ENCODE assay signal across 26 cellular contexts in the genomic region with DNA sequence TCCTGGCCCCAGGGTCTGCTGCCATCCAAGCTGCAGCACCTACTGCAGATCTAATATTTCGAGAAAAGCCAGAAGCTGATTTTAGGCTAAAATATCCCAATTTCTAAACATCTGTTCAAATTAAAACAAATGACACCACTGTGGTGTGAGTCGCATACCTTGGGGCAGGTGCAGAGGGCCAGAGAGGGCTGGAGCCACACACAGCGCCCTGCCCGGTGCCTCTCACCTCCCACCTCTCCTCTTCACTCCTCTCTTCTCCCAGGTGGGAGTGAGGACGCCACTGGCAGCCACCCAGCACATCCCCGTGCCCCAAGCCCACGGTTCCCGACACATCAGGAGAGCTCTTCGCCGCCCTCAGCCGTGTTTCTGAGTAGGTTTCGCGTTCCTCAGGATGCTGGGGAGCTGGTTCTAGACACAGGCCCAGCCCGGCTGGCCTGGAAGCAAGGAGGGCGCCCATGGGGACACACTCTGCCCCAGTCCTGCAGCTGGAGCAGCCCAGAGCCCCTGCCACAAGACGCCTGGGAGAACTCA. TPM values are rescaled to one million over a fixed set of nuclear protein-coding genes. Genes with fewer than 3 reads are reported as not detected.
DNase-seq lines count a peak whose midpoint lies in the region; ATAC-seq and TF ChIP-seq lines count a peak whose summit lies in the region.
"Had no signal": no experiment of that assay in that cellular context is flagged by ENCODE, and none has a peak within 500 bp of the region (broad histone marks: within the 10 kb centered on the region; RNA-seq: fewer than 3 reads in every experiment).

No MANE protein-coding gene starts in this region.

- peaks cover 12% of the 10 kb centered on the region for H3K36me3 Mint-ChIP-seq in activated CD4-positive, alpha-beta T cell treated with anti-CD3 and anti-CD28 coated beads, Interleukin-2, amount 10 ng/mL, durations not matched to agents 7 days and 5 days (ENCODE audit: low read depth)
- peaks cover 11% of the 10 kb centered on the region for H3K36me3 Mint-ChIP-seq in memory B cell

- H3K27me3 Mint-ChIP-seq in activated CD4-positive, alpha-beta T cell treated with anti-CD3 and anti-CD28 coated beads, Interleukin-2, amount 10 ng/mL, durations not matched to agents 7 days and 5 days, result no peaks in the 10 kb centered on the region
- no peaks in the 10 kb centered on the region for H3K27me3 Mint-ChIP-seq in stimulated activated naive CD8-positive, alpha-beta T cell treated with anti-CD3 and anti-CD28 coated beads, Interleukin-15, amount 100 ng/mL, for 72 hours
- no peaks in the 10 kb centered on the region for H3K27me3 Mint-ChIP-seq in memory B cell
- H3K27me3 Mint-ChIP-seq: type B pancreatic cell had no signal

- H3K4me3 Mint-ChIP-seq in activated CD4-positive, alpha-beta T cell treated with anti-CD3 and anti-CD28 coated beads, Interleukin-2, amount 10 ng/mL, durations not matched to agents 7 days and 5 days, result peak overlapping the region; percentile 70
- peak overlapping the region; percentile 22 to 25 for H3K4me3 Mint-ChIP-seq in stimulated activated naive CD8-positive, alpha-beta T cell treated with anti-CD3 and anti-CD28 coated beads, Interleukin-15, amount 100 ng/mL, for 72 hours
- H3K4me3 Mint-ChIP-seq in memory B cell, result peak overlapping the region; percentile 56
- H3K4me3 Mint-ChIP-seq: activated T-cell treated with anti-CD3 and anti-CD28 coated beads, Interleukin-2, amount 50 U/mL, for 4 hours; CD14-positive monocyte had no signal

- CTCF ChIA-PET in activated CD4-positive, alpha-beta T cell treated with anti-CD3 and anti-CD28 coated beads, Interleukin-2, amount 10 ng/mL, durations not matched to agents 7 days and 5 days (lab: Charles Lee), result interaction anchor here (0.6 to 1.0 kb wide), 3 partner anchors 22 to 570 kb away, joined by 3 to 8 read pairs (median 3); a partner anchor contains a TSS

- H3K4me1 Mint-ChIP-seq in activated CD4-positive, alpha-beta T cell treated with anti-CD3 and anti-CD28 coated beads, Interleukin-2, amount 10 ng/mL, durations not matched to agents 7 days and 5 days, result peaks cover 51% of the 10 kb centered on the region
- peaks cover 50% of the 10 kb centered on the region for H3K4me1 Mint-ChIP-seq in stimulated activated naive CD8-positive, alpha-beta T cell treated with anti-CD3 and anti-CD28 coated beads, Interleukin-15, amount 100 ng/mL, for 72 hours
- H3K4me1 Mint-ChIP-seq in memory B cell, result peaks cover 29% of the 10 kb centered on the region

- POLR2A ChIA-PET in activated CD4-positive, alpha-beta T cell treated with anti-CD3 and anti-CD28 coated beads, Interleukin-2, amount 10 ng/mL, durations not matched to agents 7 days and 5 days (lab: Charles Lee), result no interaction called here

- no peak for TF ChIP-seq CTCF in GM10266 (IDR thresholded peaks at IDR 0.05; ENCODE audit: control insufficient read depth, insufficient read depth, low read depth, missing control alignments)

- no peak for DNase-seq in activated CD4-positive, alpha-beta T cell treated with anti-CD3 and anti-CD28 coated beads, Interleukin-2, amount 10 ng/mL, durations not matched to agents 7 days and 5 days
- DNase-seq in activated CD4-positive, alpha-beta T cell treated with anti-CD3 and anti-CD28 coated beads for 1 hour, result no peak
- DNase-seq in stimulated activated naive CD8-positive, alpha-beta T cell treated with anti-CD3 and anti-CD28 coated beads, Interleukin-15, amount 100 ng/mL, for 72 hours, result no peak
- DNase-seq in stimulated activated naive CD8-positive, alpha-beta T cell treated with anti-CD3 and anti-CD28 coated beads, Interleukin-15, Interleukin-2, amounts not matched to agents 100 U/mL and 50 U/mL, for 24 hours, result no peak
- DNase-seq in memory B cell (ENCODE audit: low spot score in 2 of 2) (no peak), GM10266 (ENCODE audit: extremely low spot score) (no peak), NCI-H146 (lab: John Stamatoyannopoulos, UW) (no peak), NOMO-1 treated with DMSO at 0.1 percent for 48 hours (lab: John Stamatoyannopoulos, UW; ENCODE audit: unreplicated experiment) (no peak)
- DNase-seq: activated CD8-positive, alpha-beta memory T cell treated with anti-CD3 and anti-CD28 coated beads for 24 hours; activated T-cell treated with anti-CD3 and anti-CD28 coated beads, Interleukin-2, amount 50 U/mL, for 4 hours; adrenal gland; colonic mucosa; DMS153; esophagus squamous epithelium; gastrocnemius medialis; hippocampal formation; lower lobe of right lung; NCI-H1048; NCI-H1930; NCI-H226; NCI-H774; OCI-M1; Right ventricle myocardium superior; stimulated activated CD4-positive, alpha-beta T cell treated with anti-CD3 and anti-CD28 coated beads, Interleukin-4, amount 100 ng/mL, for 4 hours had no signal

- peak overlapping the region; percentile 51 for H3K27ac Mint-ChIP-seq in activated CD4-positive, alpha-beta T cell treated with anti-CD3 and anti-CD28 coated beads, Interleukin-2, amount 10 ng/mL, durations not matched to agents 7 days and 5 days
- no peak overlapping the region for H3K27ac Mint-ChIP-seq in stimulated activated naive CD8-positive, alpha-beta T cell treated with anti-CD3 and anti-CD28 coated beads, Interleukin-15, amount 100 ng/mL, for 72 hours
- H3K27ac Mint-ChIP-seq in memory B cell, result no peak overlapping the region
- H3K27ac Mint-ChIP-seq: type B pancreatic cell had no signal

- ATAC-seq in stimulated activated naive CD8-positive, alpha-beta T cell treated with anti-CD3 and anti-CD28 coated beads, Interleukin-15, amount 100 ng/mL, for 72 hours, result no peak
- no peak for ATAC-seq in stimulated activated naive CD8-positive, alpha-beta T cell treated with anti-CD3 and anti-CD28 coated beads, Interleukin-15, Interleukin-2, amounts not matched to agents 100 U/mL and 50 U/mL, for 24 hours
- no peak for ATAC-seq in memory B cell (ENCODE audit: low read depth)
- ATAC-seq: activated T-cell treated with anti-CD3 and anti-CD28 coated beads, Interleukin-2, amount 50 U/mL, for 4 hours; gastrocnemius medialis; lower lobe of right lung had no signal

- no peaks in the 10 kb centered on the region for H3K9me3 Mint-ChIP-seq in activated CD4-positive, alpha-beta T cell treated with anti-CD3 and anti-CD28 coated beads, Interleukin-2, amount 10 ng/mL, durations not matched to agents 7 days and 5 days
- H3K9me3 Mint-ChIP-seq in stimulated activated naive CD8-positive, alpha-beta T cell treated with anti-CD3 and anti-CD28 coated beads, Interleukin-15, amount 100 ng/mL, for 72 hours, result peaks cover 0 to 13% of the 10 kb centered on the region in 2 donors
- H3K9me3 Mint-ChIP-seq in memory B cell, result no peaks in the 10 kb centered on the region
- H3K9me3 Mint-ChIP-seq: type B pancreatic cell had no signal

RNA-seq across cellular contexts. Expression of a gene that starts 21.4 kb away (rescaled TPM):
- total RNA-seq in activated CD4-positive, alpha-beta T cell treated with anti-CD3 and anti-CD28 coated beads, Interleukin-2, amount 10 ng/mL, durations not matched to agents 7 days and 5 days, result 10 to 100 TPM; 35.4 to 37.0 TPM

RNA-seq across cellular contexts. Expression of a gene that starts 21.9 kb away (rescaled TPM):
- total RNA-seq in activated CD4-positive, alpha-beta T cell treated with anti-CD3 and anti-CD28 coated beads, Interleukin-2, amount 10 ng/mL, durations not matched to agents 7 days and 5 days, result 10 to 100 TPM; 75.0 to 88.3 TPM

RNA-seq across cellular contexts. Expression of a gene that starts 57.0 kb away (rescaled TPM):
- total RNA-seq in activated CD4-positive, alpha-beta T cell treated with anti-CD3 and anti-CD28 coated beads, Interleukin-2, amount 10 ng/mL, durations not matched to agents 7 days and 5 days, result not detected
